8 cellular contexts compared by ENCODE assay signal in genomic region chr4:54226399-54227260, GRCh38. TPM values are rescaled to one million over a fixed set of nuclear protein-coding genes. Genes with fewer than 3 reads are reported as not detected.
DNase-seq lines count a peak whose midpoint lies in the region; ATAC-seq, FAIRE-seq and TF ChIP-seq lines count a peak whose summit lies in the region.

No MANE protein-coding gene starts in this region.

- TF ChIP-seq POLR2A in H54 (IDR thresholded peaks at IDR 0.05; ENCODE audit: low read depth, low read length): no peak

- H3K4me1 Mint-ChIP-seq in naive B cell: peaks cover 33 to 50% (median 43%) of the 10 kb centered on the region in 3 donors

- no peak for TF ChIP-seq CTCF in KMS-11 (conservative IDR thresholded peaks at IDR 0.05; ENCODE audit: low read depth, low read length)
- no peak for TF ChIP-seq CTCF in epithelial cell of esophagus (IDR thresholded peaks at IDR 0.05; ENCODE audit: insufficient read depth, low read depth, low read length, missing control alignments)

- no peaks in the 10 kb centered on the region for H3K36me3 ChIP-seq in KMS-11 (ENCODE audit: insufficient read depth)

- peaks cover 0 to 13% (median 3%) of the 10 kb centered on the region in 7 donors for H3K9me3 Mint-ChIP-seq in naive B cell

- peaks cover 68 to 97% (median 91%) of the 10 kb centered on the region in 3 donors for H3K27me3 Mint-ChIP-seq in naive B cell

- no peak for FAIRE-seq in H54 (lab: Jason Lieb, UNC)

- no peaks in the 10 kb centered on the region for H3K79me2 ChIP-seq in KMS-11 (ENCODE audit: insufficient read depth, low read depth)

- DNase-seq in AG08395 (ENCODE audit: low spot score) (peak; percentile 67), epithelial cell of esophagus (ENCODE audit: low read depth) (no peak), naive B cell (peak; percentile 1), H54 (ENCODE audit: insufficient read length, low spot score) (no peak), NCI-H748 treated with DMSO at 0.1 percent for 48 hours (lab: John Stamatoyannopoulos, UW) (no peak), NCI-H1092 treated with DMSO at 0.1 percent for 48 hours (lab: John Stamatoyannopoulos, UW) (no peak), GOT3 (lab: John Stamatoyannopoulos, UW) (no peak)

- peaks cover 27% of the 10 kb centered on the region for H3K27me3 ChIP-seq in KMS-11 (ENCODE audit: insufficient read depth, low read depth)

- H3K4me1 ChIP-seq in KMS-11 (ENCODE audit: low read depth, poor library complexity, severe bottlenecking): peaks cover 3% of the 10 kb centered on the region

- H3K9ac ChIP-seq in KMS-11: no peak overlapping the region

- peak overlapping the region; percentile 70 to 92 (median 86) for H3K4me3 Mint-ChIP-seq in naive B cell

- H3K27ac Mint-ChIP-seq in naive B cell: peak overlapping the region in 1 of 6 donors; percentile 76

- peaks cover 5 to 15% of the 10 kb centered on the region in 2 donors for H3K36me3 Mint-ChIP-seq in naive B cell

- H3K4me2 ChIP-seq in KMS-11: no peak overlapping the region

- no peaks in the 10 kb centered on the region for H4K20me1 ChIP-seq in KMS-11 (ENCODE audit: insufficient read depth)

- no peak overlapping the region for H3K27ac ChIP-seq in KMS-11

- no peak for ATAC-seq in naive B cell (ENCODE audit: low read depth in 2 of 2)

- H2AFZ ChIP-seq in KMS-11 (ENCODE audit: low read depth): peak overlapping the region; percentile 84; the same call in 1 of the 2 replicates

- H3K4me3 ChIP-seq in KMS-11 (IDR thresholded peaks at IDR 0.05; ENCODE audit: insufficient read depth, low read depth, low read length): no peak overlapping the region
- H3K4me3 ChIP-seq in epithelial cell of esophagus (ENCODE audit: low read length): peak overlapping the region; percentile 21

RNA-seq across cellular contexts. Expression of gene PDGFRA, which starts 2.5 kb away (rescaled TPM):
- 1 to 10 TPM in 1 of 6 donors, not detected in 5; 1.2 TPM for polyA plus RNA-seq in naive B cell (ENCODE audit: low read depth in 6 of 6)

Comparison
In these comparisons a context has a peak if more than half of its experiments do, and no peak if none do; other contexts are left out.
1. DNase-seq: peak in AG08395 (single experiment) and naive B cell (single experiment); none in epithelial cell of esophagus (single experiment), H54 (single experiment), NCI-H748 treated with DMSO at 0.1 percent for 48 hours (single experiment), NCI-H1092 treated with DMSO at 0.1 percent for 48 hours (single experiment) and GOT3 (single experiment).